ENCODE assay signal across 20 cellular contexts in the genomic region with DNA sequence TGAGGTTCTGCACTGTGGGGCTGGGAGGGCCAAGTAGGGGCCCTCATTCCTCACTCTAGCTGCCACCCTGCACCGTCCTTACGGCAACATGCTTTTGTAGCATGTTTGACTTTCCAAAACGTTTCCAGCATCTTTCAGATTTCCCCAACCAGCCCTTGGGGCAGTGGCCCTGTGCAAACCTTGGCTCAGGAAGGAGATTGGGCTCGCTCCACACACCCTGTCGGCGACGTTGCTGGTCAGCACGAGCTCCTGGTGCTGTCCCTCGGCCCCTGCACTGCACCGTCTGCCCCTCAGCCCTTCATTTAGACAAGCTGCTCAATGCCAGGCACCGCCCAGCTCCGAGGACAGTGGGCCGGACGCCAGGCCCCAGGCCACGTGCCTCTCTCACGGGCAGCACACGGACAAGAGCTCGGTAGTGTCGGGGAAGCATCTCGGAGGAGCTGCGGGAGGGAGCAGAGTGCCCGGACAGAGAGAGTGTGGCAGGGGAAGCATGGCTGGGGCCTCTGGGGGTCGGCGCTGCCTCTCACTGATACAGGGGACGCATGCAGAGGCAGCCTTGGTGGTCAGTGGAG. TPM values are rescaled to one million over a fixed set of nuclear protein-coding genes. Genes with fewer than 3 reads are reported as not detected.
DNase-seq lines count a peak whose midpoint lies in the region; ATAC-seq and TF ChIP-seq lines count a peak whose summit lies in the region.
"Had no signal": no experiment of that assay in that cellular context is flagged by ENCODE, and none has a peak within 500 bp of the region (broad histone marks: within the 10 kb centered on the region; RNA-seq: fewer than 3 reads in every experiment).

No MANE protein-coding gene starts in this region.

- H3K4me1 ChIP-seq in BLaER1: peaks cover 83% of the 10 kb centered on the region
- H3K4me1 ChIP-seq in gastrocnemius medialis: peaks cover 22 to 42% of the 10 kb centered on the region in 2 donors
- no peaks in the 10 kb centered on the region for H3K4me1 ChIP-seq in mesendoderm (ENCODE audit: control insufficient read depth, low read depth, low read length)

- in situ Hi-C loops in gastrocnemius medialis (cut with MboI; ENCODE audit: low sequenced_read_pairs in 4 of 4): no loop called here

- H4K8ac ChIP-seq in mesendoderm (ENCODE audit: low read depth, low read length): no peak overlapping the region

- H3K27ac ChIP-seq in BLaER1: peak overlapping the region; percentile 57
- peak overlapping the region; percentile 89 for H3K27ac ChIP-seq in cingulate gyrus (ENCODE audit: low read depth, low read length)
- peak overlapping the region; percentile 90 for H3K27ac ChIP-seq in layer of hippocampus (ENCODE audit: low read depth, low read length)
- H3K27ac ChIP-seq in gastrocnemius medialis: peak overlapping the region; percentile 59 to 68 (median 64)
- H3K27ac ChIP-seq in mesendoderm (ENCODE audit: low read depth, low read length): no peak overlapping the region
- H3K27ac ChIP-seq: A549, GM23248 had no signal

- H3K79me2 ChIP-seq in mesendoderm (ENCODE audit: control insufficient read depth, insufficient read depth, low read length): no peaks in the 10 kb centered on the region

- H2AK5ac ChIP-seq in mesendoderm (ENCODE audit: low read length): no peak overlapping the region

- H3K18ac ChIP-seq in mesendoderm (ENCODE audit: low read length): no peak overlapping the region

- no peaks in the 10 kb centered on the region for H3K9me3 ChIP-seq in BLaER1
- no peaks in the 10 kb centered on the region for H3K9me3 ChIP-seq in gastrocnemius medialis
- H3K9me3 ChIP-seq: A549 had no signal

- ATAC-seq in gastrocnemius medialis: no peak
- ATAC-seq in HG02870 (IDR thresholded peaks at IDR 0.05; ENCODE audit: unreplicated experiment): no peak
- ATAC-seq: A549 had no signal

- H3K79me1 ChIP-seq in mesendoderm (ENCODE audit: low read length): no peaks in the 10 kb centered on the region

- intact Hi-C loops in gastrocnemius medialis (cut with DNase I; ENCODE audit: low total_unique reads): no loop called here

- H3K4me3 ChIP-seq in BLaER1 (no peak overlapping the region), gastrocnemius medialis (no peak overlapping the region), mesendoderm (ENCODE audit: low read length) (no peak overlapping the region)
- H3K4me3 ChIP-seq: A549, GM23248 had no signal

- no CpG with 5 or more reads among the region's 25 CpGs for WGBS in mesendoderm (ENCODE audit: extremely low coverage, insufficient coverage, low lambda C conversion rate)

- H3K27me3 ChIP-seq in BLaER1 (no peaks in the 10 kb centered on the region), layer of hippocampus (ENCODE audit: control insufficient read depth, insufficient read depth, low read length) (no peaks in the 10 kb centered on the region), gastrocnemius medialis (no peaks in the 10 kb centered on the region), mesendoderm (ENCODE audit: insufficient read depth, low read length, poor library complexity) (no peaks in the 10 kb centered on the region)

- H3K4me2 ChIP-seq in BLaER1 (peak overlapping the region; percentile 89), mesendoderm (ENCODE audit: low read length) (no peak overlapping the region)
- H3K4me2 ChIP-seq: A549 had no signal

- H3K23ac ChIP-seq in mesendoderm (ENCODE audit: low read length): no peak overlapping the region

- H2BK5ac ChIP-seq in mesendoderm (ENCODE audit: low read length): no peak overlapping the region

- DNase-seq in gastrocnemius medialis: no peak
- DNase-seq in activated CD4-positive, alpha-beta T cell treated with anti-CD3 and anti-CD28 coated beads for 4 hours: no peak
- DNase-seq in Ammon's horn (ENCODE audit: low spot score): no peak
- no peak for DNase-seq in mesendoderm
- DNase-seq: activated CD4-positive, alpha-beta T cell treated with anti-CD3 and anti-CD28 coated beads for 48 hours; activated effector memory CD4-positive, alpha-beta T cell treated with Interleukin-2 at 50 U/mL for 16 hours; cerebellar nuclear complex; endodermal cell; GM23248; NCI-H146 had no signal

- no peaks in the 10 kb centered on the region for H4K20me1 ChIP-seq in BLaER1

- no peak overlapping the region for H2BK15ac ChIP-seq in mesendoderm (replicated peaks; ENCODE audit: low read depth)

- no peak overlapping the region for H3K56ac ChIP-seq in mesendoderm (ENCODE audit: low read length)

- H3K36me3 ChIP-seq in BLaER1 (no peaks in the 10 kb centered on the region), gastrocnemius medialis (no peaks in the 10 kb centered on the region), mesendoderm (ENCODE audit: control insufficient read depth, insufficient read depth, low read length) (no peaks in the 10 kb centered on the region)

- no peak overlapping the region for H3K4ac ChIP-seq in mesendoderm (ENCODE audit: low read depth, low read length)

- TF ChIP-seq POLR2A in gastrocnemius medialis (IDR thresholded peaks at IDR 0.05): no peak

- peak overlapping the region; percentile 47; the same call in 1 of the 2 replicates for H3K9ac ChIP-seq in BLaER1
- no peak overlapping the region for H3K9ac ChIP-seq in mesendoderm (ENCODE audit: low read length)
- H3K9ac ChIP-seq: GM23248 had no signal

- H4K5ac ChIP-seq in mesendoderm (ENCODE audit: low read length): no peak overlapping the region

- H2BK120ac ChIP-seq in mesendoderm (ENCODE audit: low read depth, low read length): no peak overlapping the region

- TF ChIP-seq CTCF in gastrocnemius medialis (IDR thresholded peaks at IDR 0.05 in 4 of 5, conservative IDR thresholded peaks at IDR 0.05 in 1 of 5): no peak

RNA-seq across cellular contexts. Expression of a gene that starts 6.9 kb away (rescaled TPM):
- total RNA-seq in gastrocnemius medialis: under 1 TPM in 1 of 4 donors, not detected in 3; 0.20 TPM
- 0.03 TPM for polyA plus RNA-seq in mesendoderm (2013, experiment 1 of 2)
- polyA plus RNA-seq in mesendoderm (2013, experiment 2 of 2): 0.04 TPM
- total RNA-seq: GM23248, kidney epithelial cell, MCF 10A, osteoblast, subcutaneous adipose tissue had no signal
- polyA plus RNA-seq: A549, CD14-positive monocyte had no signal

RNA-seq across cellular contexts. Expression of a gene that starts 22.5 kb away (rescaled TPM):
- 10 to 100 TPM in 2 of 4 donors, 1 to 10 TPM in 2; 5.3 to 15.5 (median 9.9) TPM for total RNA-seq in gastrocnemius medialis
- 5.0 TPM for polyA plus RNA-seq in mesendoderm (2013, experiment 1 of 2)
- polyA plus RNA-seq in mesendoderm (2013, experiment 2 of 2): 5.2 TPM
- total RNA-seq: MCF 10A had no signal

RNA-seq across cellular contexts. Expression of a gene that starts 48.4 kb away (rescaled TPM):
- total RNA-seq in gastrocnemius medialis: 1 to 10 TPM; 3.0 to 5.5 (median 3.5) TPM
- 7.2 TPM for polyA plus RNA-seq in mesendoderm (2013, experiment 1 of 2)
- polyA plus RNA-seq in mesendoderm (2013, experiment 2 of 2): 7.2 TPM
- polyA plus RNA-seq: GM23248 had no signal
